11 cellular contexts compared by ENCODE assay signal in the genomic region with DNA sequence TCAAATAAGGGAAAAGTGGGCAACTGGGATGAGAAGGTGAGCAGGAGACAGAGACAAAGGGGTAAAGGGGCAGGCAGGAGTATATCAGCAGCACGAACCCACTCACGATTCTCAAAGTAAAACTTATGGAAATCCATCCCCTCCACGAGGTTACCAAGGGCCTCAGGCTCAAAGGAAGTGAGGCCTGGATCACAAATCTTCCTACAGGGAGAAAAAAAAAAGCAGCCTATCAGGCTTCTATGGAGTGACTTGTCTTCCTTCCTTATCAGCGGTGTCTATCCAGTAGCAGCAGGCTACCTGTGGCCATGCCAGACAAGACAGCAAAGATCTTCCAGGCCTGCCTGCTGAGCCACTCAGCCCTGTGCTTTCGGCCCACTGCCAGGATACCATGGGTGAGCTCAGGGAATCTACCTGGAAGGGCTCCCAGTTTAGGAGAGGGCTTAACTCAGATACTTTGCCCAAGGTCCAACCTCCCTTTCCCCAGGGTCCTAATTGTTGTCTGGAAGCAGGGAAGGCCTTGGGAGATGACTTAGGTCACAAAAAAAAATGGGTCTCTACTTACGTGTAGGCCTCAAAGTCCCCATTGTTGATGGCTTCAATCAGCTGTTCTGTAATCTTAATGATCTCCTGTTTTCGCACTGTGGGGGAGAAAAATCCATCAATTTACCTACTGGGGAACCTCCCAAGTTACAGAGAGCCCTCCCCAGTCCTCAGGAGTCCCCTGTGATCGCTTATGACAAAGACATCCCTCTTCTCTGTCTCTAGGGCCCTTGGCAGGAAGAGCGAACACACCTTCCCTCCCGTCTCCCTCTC. TPM values are rescaled to one million over a fixed set of nuclear protein-coding genes. Genes with fewer than 3 reads are reported as not detected.
DNase-seq lines count a peak whose midpoint lies in the region; ATAC-seq, FAIRE-seq and TF ChIP-seq lines count a peak whose summit lies in the region.
"Had no signal": no experiment of that assay in that cellular context is flagged by ENCODE, and none has a peak within 500 bp of the region (broad histone marks: within the 10 kb centered on the region; RNA-seq: fewer than 3 reads in every experiment).

No MANE protein-coding gene starts in this region.

- FAIRE-seq in small intestine (lab: Jason Lieb, UNC): no peak

- DNase-seq in heart right ventricle: no peak
- no peak for DNase-seq in Right ventricle myocardium superior
- no peak for DNase-seq in dorsolateral prefrontal cortex
- DNase-seq in mesendoderm: peak; percentile 88
- DNase-seq in tibial nerve (ENCODE audit: low spot score in 2 of 2): no peak
- no peak for DNase-seq in small intestine
- DNase-seq: activated CD8-positive, alpha-beta memory T cell treated with anti-CD3 and anti-CD28 coated beads for 24 hours; effector memory CD4-positive, alpha-beta T cell; T-helper 9 cell had no signal

- H3K27me3 ChIP-seq in heart right ventricle (no peaks in the 10 kb centered on the region), dorsolateral prefrontal cortex (no peaks in the 10 kb centered on the region), mesendoderm (ENCODE audit: insufficient read depth, low read length, poor library complexity) (no peaks in the 10 kb centered on the region), tibial nerve (no peaks in the 10 kb centered on the region), small intestine (ENCODE audit: control insufficient read depth in 2 of 2, insufficient read depth in 2 of 2, low read length in 2 of 2) (no peaks in the 10 kb centered on the region)

- no peak overlapping the region for H3K23ac ChIP-seq in mesendoderm (ENCODE audit: low read length)

- intact Hi-C loops in heart right ventricle (cut with DNase I): no loop called here
- intact Hi-C loops in Right ventricle myocardium superior (cut with DNase I): no loop called here
- intact Hi-C loops in dorsolateral prefrontal cortex (cut with DNase I): no loop called here

- no peak for TF ChIP-seq POLR2A in tibial nerve (IDR thresholded peaks at IDR 0.05)

- H3K79me1 ChIP-seq in mesendoderm (ENCODE audit: low read length): no peaks in the 10 kb centered on the region

- no peak overlapping the region for H3K18ac ChIP-seq in mesendoderm (ENCODE audit: low read length)

- peak overlapping the region; percentile 71 for H2BK5ac ChIP-seq in mesendoderm (ENCODE audit: low read length)

- no peak overlapping the region for H4K8ac ChIP-seq in mesendoderm (ENCODE audit: low read depth, low read length)

- peak in 1 of 8 donors; percentile 13 for ATAC-seq in heart right ventricle
- ATAC-seq in Right ventricle myocardium superior (ENCODE audit: poor library complexity): no peak
- ATAC-seq in HG02973 (IDR thresholded peaks at IDR 0.05; ENCODE audit: unreplicated experiment): no peak
- no peak for ATAC-seq in GM18519 (IDR thresholded peaks at IDR 0.05; ENCODE audit: low FRiP score, unreplicated experiment)

- WGBS in heart right ventricle, 2 donors: 83 to 85% methylated on average over 10 of the region's 10 CpGs
- no CpG with 5 or more reads among the region's 10 CpGs for WGBS in mesendoderm (ENCODE audit: extremely low coverage, insufficient coverage, low lambda C conversion rate)
- 79 to 83% methylated on average over 10 of the region's 10 CpGs for WGBS in tibial nerve, 2 donors
- 88% methylated on average over 10 of the region's 10 CpGs for WGBS in small intestine, 3 donors

- no peak overlapping the region for H3K4me3 ChIP-seq in heart right ventricle
- no peak overlapping the region for H3K4me3 ChIP-seq in dorsolateral prefrontal cortex
- H3K4me3 ChIP-seq in mesendoderm (ENCODE audit: low read length): no peak overlapping the region
- no peak overlapping the region for H3K4me3 ChIP-seq in tibial nerve
- no peak overlapping the region for H3K4me3 ChIP-seq in small intestine (ENCODE audit: low read depth in 1 of 2, low read length in 2 of 2)

- H2BK120ac ChIP-seq in mesendoderm (ENCODE audit: low read depth, low read length): no peak overlapping the region

- H3K4me1 ChIP-seq in heart right ventricle (peaks cover 0 to 51% (median 18%) of the 10 kb centered on the region in 9 donors), mesendoderm (ENCODE audit: control insufficient read depth, low read depth, low read length) (peaks cover 5% of the 10 kb centered on the region), tibial nerve (peaks cover 0 to 30% (median 3%) of the 10 kb centered on the region in 4 donors), small intestine (ENCODE audit: control insufficient read depth in 2 of 2, insufficient read depth in 1 of 2, low read depth in 1 of 2, low read length in 1 of 2) (no peaks in the 10 kb centered on the region)

- no peak overlapping the region for H3K4me2 ChIP-seq in mesendoderm (ENCODE audit: low read length)

- no peak overlapping the region for H4K5ac ChIP-seq in mesendoderm (ENCODE audit: low read length)

- H3K36me3 ChIP-seq in heart right ventricle (peaks cover 0 to 77% (median 0%) of the 10 kb centered on the region in 9 donors), mesendoderm (ENCODE audit: control insufficient read depth, insufficient read depth, low read length) (no peaks in the 10 kb centered on the region), tibial nerve (peaks cover 0 to 57% (median 0%) of the 10 kb centered on the region in 3 donors), small intestine (ENCODE audit: control insufficient read depth in 2 of 2, insufficient read depth in 2 of 2, low read length in 2 of 2) (peaks cover 4 to 13% of the 10 kb centered on the region in 2 donors)

- no peak overlapping the region for H2BK15ac ChIP-seq in mesendoderm (replicated peaks; ENCODE audit: low read depth)

- H3K27ac ChIP-seq in heart right ventricle (peak overlapping the region in 7 of 10 donors; percentile 27 to 79 (median 41)), dorsolateral prefrontal cortex (peak overlapping the region in 47 of 59 donors; percentile 11 to 85 (median 44)), mesendoderm (ENCODE audit: low read depth, low read length) (peak overlapping the region; percentile 76), tibial nerve (peak overlapping the region in 3 of 4 donors; percentile 12 to 77 (median 70)), small intestine (ENCODE audit: low read depth in 1 of 2, low read length in 1 of 2) (no peak overlapping the region)

- no peak overlapping the region for H3K4ac ChIP-seq in mesendoderm (ENCODE audit: low read depth, low read length)

- H3K9me3 ChIP-seq in heart right ventricle: no peaks in the 10 kb centered on the region
- H3K9me3 ChIP-seq in tibial nerve: no peaks in the 10 kb centered on the region
- H3K9me3 ChIP-seq in small intestine (ENCODE audit: control insufficient read depth, low read depth): no peaks in the 10 kb centered on the region

- H3K9ac ChIP-seq in mesendoderm (ENCODE audit: low read length): peak overlapping the region; percentile 18

- no peak for TF ChIP-seq EP300 in tibial nerve (IDR thresholded peaks at IDR 0.05)

- H3K56ac ChIP-seq in mesendoderm (ENCODE audit: low read length): peak overlapping the region; percentile 78

- no peak for TF ChIP-seq CTCF in heart right ventricle (IDR thresholded peaks at IDR 0.05)
- TF ChIP-seq CTCF in dorsolateral prefrontal cortex (IDR thresholded peaks at IDR 0.05 in 54 of 56, conservative IDR thresholded peaks at IDR 0.05 in 2 of 56; ENCODE audit: low read depth in 1 of 56, partially characterized antibody in 56 of 56): no peak
- TF ChIP-seq CTCF in tibial nerve (IDR thresholded peaks at IDR 0.05): no peak

- no peak overlapping the region for H2AK5ac ChIP-seq in mesendoderm (ENCODE audit: low read length)

- H3K79me2 ChIP-seq in mesendoderm (ENCODE audit: control insufficient read depth, insufficient read depth, low read length): no peaks in the 10 kb centered on the region

RNA-seq across cellular contexts. Expression of gene NDST2, which starts 5.7 kb away (rescaled TPM):
- total RNA-seq in heart right ventricle: 10 to 100 TPM in 8 of 10 donors, 1 to 10 TPM in 2; 8.3 to 15.7 (median 11.5) TPM
- polyA plus RNA-seq in heart right ventricle: 10 to 100 TPM in 1 of 2 donors, 1 to 10 TPM in 1; 7.2 to 12.9 TPM
- 10.4 TPM for total RNA-seq in Right ventricle myocardium superior
- total RNA-seq in dorsolateral prefrontal cortex: 10 to 100 TPM; 22.9 to 57.3 (median 34.5) TPM
- polyA plus RNA-seq in mesendoderm (2013, experiment 1 of 2): 7.4 TPM
- 8.0 TPM for polyA plus RNA-seq in mesendoderm (2013, experiment 2 of 2)
- 10 to 100 TPM; 44.8 to 99.3 (median 61.7) TPM for total RNA-seq in tibial nerve
- polyA plus RNA-seq in small intestine: 10 to 100 TPM in 1 of 3 donors, 1 to 10 TPM in 2; 2.2 to 10.2 (median 7.6) TPM

RNA-seq across cellular contexts. Expression of gene ZSWIM8, which starts 31.7 kb away (rescaled TPM):
- total RNA-seq in heart right ventricle (10 to 100 TPM; 35.2 to 72.5 (median 43.5) TPM), Right ventricle myocardium superior (40.3 TPM), dorsolateral prefrontal cortex (100 to 1,000 TPM in 114 of 120 experiments, 10 to 100 TPM in 6; 83.0 to 208 (median 131) TPM), tibial nerve (100 to 1,000 TPM; 104 to 138 (median 121) TPM)
- polyA plus RNA-seq in heart right ventricle (100 to 1,000 TPM in 1 of 2 donors, 10 to 100 TPM in 1; 64.1 to 139 TPM), small intestine (100 to 1,000 TPM in 2 of 3 donors, 10 to 100 TPM in 1; 44.5 to 465 (median 214) TPM)
- polyA plus RNA-seq in mesendoderm (2013, experiment 1 of 2): 20.4 TPM
- polyA plus RNA-seq in mesendoderm (2013, experiment 2 of 2): 22.1 TPM

RNA-seq across cellular contexts. Expression of gene CHCHD1, which starts 35.3 kb away (rescaled TPM):
- total RNA-seq in heart right ventricle (10 to 100 TPM; 18.6 to 31.4 (median 21.5) TPM), Right ventricle myocardium superior (28.0 TPM), dorsolateral prefrontal cortex (10 to 100 TPM; 10.3 to 24.7 (median 16.6) TPM), tibial nerve (10 to 100 TPM in 3 of 4 donors, 1 to 10 TPM in 1; 8.2 to 33.0 (median 16.2) TPM)
- polyA plus RNA-seq in heart right ventricle (10 to 100 TPM; 48.2 to 82.1 TPM), small intestine (10 to 100 TPM; 76.5 to 87.0 (median 82.4) TPM)
- 149 TPM for polyA plus RNA-seq in mesendoderm (2013, experiment 1 of 2)
- polyA plus RNA-seq in mesendoderm (2013, experiment 2 of 2): 149 TPM

RNA-seq across cellular contexts. Expression of gene CAMK2G, which starts 57.2 kb away (rescaled TPM):
- total RNA-seq in heart right ventricle: 10 to 100 TPM in 9 of 10 donors, 1 to 10 TPM in 1; 9.4 to 16.7 (median 12.7) TPM
- polyA plus RNA-seq in heart right ventricle: 1 to 10 TPM; 8.5 to 9.9 TPM
- total RNA-seq in Right ventricle myocardium superior: 11.2 TPM
- total RNA-seq in dorsolateral prefrontal cortex: 100 to 1,000 TPM; 132 to 380 (median 250) TPM
- 13.0 TPM for polyA plus RNA-seq in mesendoderm (2013, experiment 1 of 2)
- polyA plus RNA-seq in mesendoderm (2013, experiment 2 of 2): 13.1 TPM
- total RNA-seq in tibial nerve: 10 to 100 TPM; 26.4 to 43.5 (median 35.1) TPM
- 10 to 100 TPM; 33.1 to 74.9 (median 54.9) TPM for polyA plus RNA-seq in small intestine

Comparison
In these comparisons a context has a peak if more than half of its experiments do, and no peak if none do; other contexts are left out.
1. H3K27ac ChIP-seq: peak in heart right ventricle (7 of 10), dorsolateral prefrontal cortex (47 of 59), mesendoderm (single experiment) and tibial nerve (3 of 4); none in small intestine (0 of 2).